ENCODE assay signal across 3 cellular contexts in the genomic region with DNA sequence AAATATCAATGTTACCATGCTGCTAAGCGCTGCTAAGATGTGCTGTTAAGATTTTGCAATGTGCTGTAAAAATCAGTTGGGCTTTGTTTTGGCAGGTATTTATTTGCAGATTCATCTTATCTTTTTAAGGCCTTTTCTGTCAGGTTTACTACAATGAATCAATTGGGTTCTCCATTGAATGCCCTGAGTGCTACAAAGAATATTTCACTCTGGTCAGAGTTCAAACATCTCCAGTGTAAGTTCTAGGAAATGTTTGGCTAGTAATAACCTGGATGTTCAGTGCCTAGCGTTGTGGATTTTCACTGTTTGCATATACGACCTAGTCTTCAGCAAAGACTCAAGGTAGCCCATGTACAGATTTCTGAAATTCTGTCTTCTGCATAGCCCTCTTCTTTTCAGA.
A peak's percentile ranks its signal among the peaks of the same experiment; 100 is the strongest.
TF ChIP-seq lines count a peak whose summit lies in the region.

No MANE protein-coding gene starts in this region.

TF ChIP-seq in HEK293, 187 proteins besides CTCF, POLR2A, EP300 and RAD21:
- TF ChIP-seq, protein P1, sequence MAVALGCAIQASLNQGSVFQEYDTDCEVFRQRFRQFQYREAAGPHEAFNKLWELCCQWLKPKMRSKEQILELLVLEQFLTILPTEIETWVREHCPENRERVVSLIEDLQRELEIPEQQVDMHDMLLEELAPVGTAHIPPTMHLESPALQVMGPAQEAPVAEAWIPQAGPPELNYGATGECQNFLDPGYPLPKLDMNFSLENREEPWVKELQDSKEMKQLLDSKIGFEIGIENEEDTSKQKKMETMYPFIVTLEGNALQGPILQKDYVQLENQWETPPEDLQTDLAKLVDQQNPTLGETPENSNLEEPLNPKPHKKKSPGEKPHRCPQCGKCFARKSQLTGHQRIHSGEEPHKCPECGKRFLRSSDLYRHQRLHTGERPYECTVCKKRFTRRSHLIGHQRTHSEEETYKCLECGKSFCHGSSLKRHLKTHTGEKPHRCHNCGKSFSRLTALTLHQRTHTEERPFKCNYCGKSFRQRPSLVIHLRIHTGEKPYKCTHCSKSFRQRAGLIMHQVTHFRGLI (tag by site-specific recombination; IDR thresholded peaks at IDR 0.05) = peak; percentile 58; the same call in 1 of the 2 replicates
- TF ChIP-seq, protein P2, sequence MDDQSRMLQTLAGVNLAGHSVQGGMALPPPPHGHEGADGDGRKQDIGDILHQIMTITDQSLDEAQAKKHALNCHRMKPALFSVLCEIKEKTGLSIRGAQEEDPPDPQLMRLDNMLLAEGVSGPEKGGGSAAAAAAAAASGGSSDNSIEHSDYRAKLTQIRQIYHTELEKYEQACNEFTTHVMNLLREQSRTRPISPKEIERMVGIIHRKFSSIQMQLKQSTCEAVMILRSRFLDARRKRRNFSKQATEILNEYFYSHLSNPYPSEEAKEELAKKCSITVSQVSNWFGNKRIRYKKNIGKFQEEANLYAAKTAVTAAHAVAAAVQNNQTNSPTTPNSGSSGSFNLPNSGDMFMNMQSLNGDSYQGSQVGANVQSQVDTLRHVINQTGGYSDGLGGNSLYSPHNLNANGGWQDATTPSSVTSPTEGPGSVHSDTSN (CRISPR knock-in tag; IDR thresholded peaks at IDR 0.05) = no peak

TF ChIP-seq in WTC11, 78 proteins besides CTCF, POLR2A, EP300 and RAD21 (continued from another document):
- TF ChIP-seq, protein P3, sequence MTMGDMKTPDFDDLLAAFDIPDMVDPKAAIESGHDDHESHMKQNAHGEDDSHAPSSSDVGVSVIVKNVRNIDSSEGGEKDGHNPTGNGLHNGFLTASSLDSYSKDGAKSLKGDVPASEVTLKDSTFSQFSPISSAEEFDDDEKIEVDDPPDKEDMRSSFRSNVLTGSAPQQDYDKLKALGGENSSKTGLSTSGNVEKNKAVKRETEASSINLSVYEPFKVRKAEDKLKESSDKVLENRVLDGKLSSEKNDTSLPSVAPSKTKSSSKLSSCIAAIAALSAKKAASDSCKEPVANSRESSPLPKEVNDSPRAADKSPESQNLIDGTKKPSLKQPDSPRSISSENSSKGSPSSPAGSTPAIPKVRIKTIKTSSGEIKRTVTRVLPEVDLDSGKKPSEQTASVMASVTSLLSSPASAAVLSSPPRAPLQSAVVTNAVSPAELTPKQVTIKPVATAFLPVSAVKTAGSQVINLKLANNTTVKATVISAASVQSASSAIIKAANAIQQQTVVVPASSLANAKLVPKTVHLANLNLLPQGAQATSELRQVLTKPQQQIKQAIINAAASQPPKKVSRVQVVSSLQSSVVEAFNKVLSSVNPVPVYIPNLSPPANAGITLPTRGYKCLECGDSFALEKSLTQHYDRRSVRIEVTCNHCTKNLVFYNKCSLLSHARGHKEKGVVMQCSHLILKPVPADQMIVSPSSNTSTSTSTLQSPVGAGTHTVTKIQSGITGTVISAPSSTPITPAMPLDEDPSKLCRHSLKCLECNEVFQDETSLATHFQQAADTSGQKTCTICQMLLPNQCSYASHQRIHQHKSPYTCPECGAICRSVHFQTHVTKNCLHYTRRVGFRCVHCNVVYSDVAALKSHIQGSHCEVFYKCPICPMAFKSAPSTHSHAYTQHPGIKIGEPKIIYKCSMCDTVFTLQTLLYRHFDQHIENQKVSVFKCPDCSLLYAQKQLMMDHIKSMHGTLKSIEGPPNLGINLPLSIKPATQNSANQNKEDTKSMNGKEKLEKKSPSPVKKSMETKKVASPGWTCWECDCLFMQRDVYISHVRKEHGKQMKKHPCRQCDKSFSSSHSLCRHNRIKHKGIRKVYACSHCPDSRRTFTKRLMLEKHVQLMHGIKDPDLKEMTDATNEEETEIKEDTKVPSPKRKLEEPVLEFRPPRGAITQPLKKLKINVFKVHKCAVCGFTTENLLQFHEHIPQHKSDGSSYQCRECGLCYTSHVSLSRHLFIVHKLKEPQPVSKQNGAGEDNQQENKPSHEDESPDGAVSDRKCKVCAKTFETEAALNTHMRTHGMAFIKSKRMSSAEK (CRISPR knock-in tag; IDR thresholded peaks at IDR 0.05; ENCODE audit: borderline replicate concordance) = no peak
TF ChIP-seq in WTC11: peak in this region for 0.

TF ChIP-seq in liver, 16 proteins besides CTCF, POLR2A, EP300 and RAD21 (continued from another document):
- TF ChIP-seq, protein P4, sequence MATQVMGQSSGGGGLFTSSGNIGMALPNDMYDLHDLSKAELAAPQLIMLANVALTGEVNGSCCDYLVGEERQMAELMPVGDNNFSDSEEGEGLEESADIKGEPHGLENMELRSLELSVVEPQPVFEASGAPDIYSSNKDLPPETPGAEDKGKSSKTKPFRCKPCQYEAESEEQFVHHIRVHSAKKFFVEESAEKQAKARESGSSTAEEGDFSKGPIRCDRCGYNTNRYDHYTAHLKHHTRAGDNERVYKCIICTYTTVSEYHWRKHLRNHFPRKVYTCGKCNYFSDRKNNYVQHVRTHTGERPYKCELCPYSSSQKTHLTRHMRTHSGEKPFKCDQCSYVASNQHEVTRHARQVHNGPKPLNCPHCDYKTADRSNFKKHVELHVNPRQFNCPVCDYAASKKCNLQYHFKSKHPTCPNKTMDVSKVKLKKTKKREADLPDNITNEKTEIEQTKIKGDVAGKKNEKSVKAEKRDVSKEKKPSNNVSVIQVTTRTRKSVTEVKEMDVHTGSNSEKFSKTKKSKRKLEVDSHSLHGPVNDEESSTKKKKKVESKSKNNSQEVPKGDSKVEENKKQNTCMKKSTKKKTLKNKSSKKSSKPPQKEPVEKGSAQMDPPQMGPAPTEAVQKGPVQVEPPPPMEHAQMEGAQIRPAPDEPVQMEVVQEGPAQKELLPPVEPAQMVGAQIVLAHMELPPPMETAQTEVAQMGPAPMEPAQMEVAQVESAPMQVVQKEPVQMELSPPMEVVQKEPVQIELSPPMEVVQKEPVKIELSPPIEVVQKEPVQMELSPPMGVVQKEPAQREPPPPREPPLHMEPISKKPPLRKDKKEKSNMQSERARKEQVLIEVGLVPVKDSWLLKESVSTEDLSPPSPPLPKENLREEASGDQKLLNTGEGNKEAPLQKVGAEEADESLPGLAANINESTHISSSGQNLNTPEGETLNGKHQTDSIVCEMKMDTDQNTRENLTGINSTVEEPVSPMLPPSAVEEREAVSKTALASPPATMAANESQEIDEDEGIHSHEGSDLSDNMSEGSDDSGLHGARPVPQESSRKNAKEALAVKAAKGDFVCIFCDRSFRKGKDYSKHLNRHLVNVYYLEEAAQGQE (IDR thresholded peaks at IDR 0.05) = peak; percentile 52
- TF ChIP-seq HNF4G (IDR thresholded peaks at IDR 0.05) (no peak), HNF4A (conservative IDR thresholded peaks at IDR 0.05) (peak; percentile 45 to 69), YY1 (IDR thresholded peaks at IDR 0.05) (peak; percentile 54), JUND (IDR thresholded peaks at IDR 0.05) (peak in 1 of 2 donors; percentile 14), RXRA (IDR thresholded peaks at IDR 0.05) (peak in 1 of 2 donors; percentile 60)
